Comparison of ENCODE assay signal across 8 cellular contexts in genomic region chr12:106978035-106978800, GRCh38. TPM values are rescaled to one million over a fixed set of nuclear protein-coding genes. Genes with fewer than 3 reads are reported as not detected.
DNase-seq lines count a peak whose midpoint lies in the region; ATAC-seq and TF ChIP-seq lines count a peak whose summit lies in the region.

No MANE protein-coding gene starts in this region.

- POLR2A ChIA-PET in A673 (lab: Charles Lee; ENCODE audit: low non-redundant PET): interaction anchor here (0.6 kb wide), 1 partner anchor 426 kb away, joined by 4 read pairs; no protein-coding TSS in a partner anchor

- intact Hi-C loops in A673 (cut with micrococcal nuclease; ENCODE audit: unreplicated experiment) (no loop called here), posterior vena cava (cut with DNase I) (no loop called here)

- H3K9me3 ChIP-seq in A673 (ENCODE audit: low read depth, low read length, poor library complexity, severe bottlenecking) (no peaks in the 10 kb centered on the region), liver (ENCODE audit: control insufficient read depth in 4 of 4, low read length in 3 of 4) (no peaks in the 10 kb centered on the region)

- no peak overlapping the region for H3K9ac ChIP-seq in liver (ENCODE audit: low read depth in 1 of 2, low read length in 2 of 2)

- H3K27me3 ChIP-seq in A673 (replicated peaks; ENCODE audit: insufficient read depth, low read depth, low read length, poor library complexity): no peaks in the 10 kb centered on the region
- H3K27me3 ChIP-seq in liver (ENCODE audit: control insufficient read depth in 4 of 4, insufficient read depth in 4 of 4, low read length in 3 of 4): no peaks in the 10 kb centered on the region

- WGBS in liver: 36% methylated on average over 9 of the region's 9 CpGs

- no peak for TF ChIP-seq RAD21 in liver (IDR thresholded peaks at IDR 0.05)

- ATAC-seq in GM18520 (IDR thresholded peaks at IDR 0.05; ENCODE audit: unreplicated experiment) (no peak), HG03571 (IDR thresholded peaks at IDR 0.05; ENCODE audit: unreplicated experiment) (no peak)

- H3K36me3 ChIP-seq in A673 (ENCODE audit: insufficient read depth, low read length, poor library complexity, severe bottlenecking): peaks cover 5% of the 10 kb centered on the region
- H3K36me3 ChIP-seq in liver (ENCODE audit: control insufficient read depth in 4 of 4, insufficient read depth in 3 of 4, low read depth in 1 of 4, low read length in 3 of 4): peaks cover 0 to 3% (median 0%) of the 10 kb centered on the region in 4 donors

- TF ChIP-seq CTCF in A673 (conservative IDR thresholded peaks at IDR 0.05; ENCODE audit: low read depth, low read length): no peak
- TF ChIP-seq CTCF in astrocyte of the spinal cord (IDR thresholded peaks at IDR 0.05; ENCODE audit: low read depth, low read length): no peak
- no peak for TF ChIP-seq CTCF in liver (IDR thresholded peaks at IDR 0.05; ENCODE audit: low read depth, low read length, missing input control)

- DNase-seq in A673 (ENCODE audit: low spot score): peak; percentile 77
- DNase-seq in NCI-H2029 (lab: John Stamatoyannopoulos, UW): peak; percentile 19
- DNase-seq in astrocyte of the spinal cord (ENCODE audit: low read depth, low spot score): peak; percentile 49
- no peak for DNase-seq in iPS-NIHi7 (ENCODE audit: extremely low spot score)
- no peak for DNase-seq in posterior vena cava (ENCODE audit: low spot score)

- CTCF ChIA-PET in A673 (lab: Charles Lee): no interaction called here

- no peak overlapping the region for H3K4me3 ChIP-seq in A673 (ENCODE audit: low read depth, low read length, poor library complexity, severe bottlenecking)
- no peak overlapping the region for H3K4me3 ChIP-seq in astrocyte of the spinal cord (ENCODE audit: low read depth, low read length)
- no peak overlapping the region for H3K4me3 ChIP-seq in liver (ENCODE audit: low read depth in 1 of 3, low read length in 3 of 3)

- H3K27ac ChIP-seq in A673 (ENCODE audit: low read depth, low read length, poor library complexity, severe bottlenecking): peak overlapping the region; percentile 22
- peak overlapping the region; percentile 11 to 46 for H3K27ac ChIP-seq in liver (ENCODE audit: low read depth in 1 of 2, low read length in 2 of 2)

- in situ Hi-C loops in astrocyte of the spinal cord (cut with HindIII; ENCODE audit: low sequenced_read_pairs): no loop called here

- no TSS peak for BruUV-seq in A673 (replicated peaks; lab: Mats Ljungman, UMichigan)

- H3K4me1 ChIP-seq in A673 (ENCODE audit: insufficient read depth, low read length, poor library complexity, severe bottlenecking): peaks cover 13% of the 10 kb centered on the region
- peaks cover 20 to 52% (median 28%) of the 10 kb centered on the region in 4 donors for H3K4me1 ChIP-seq in liver (ENCODE audit: control insufficient read depth in 4 of 4, insufficient read depth in 4 of 4, low read length in 3 of 4)

TF ChIP-seq in liver, 16 proteins besides CTCF, POLR2A, EP300 and RAD21:
- TF ChIP-seq SP1 (IDR thresholded peaks at IDR 0.05) (no peak), HNF4G (IDR thresholded peaks at IDR 0.05) (no peak), RXRA (IDR thresholded peaks at IDR 0.05) (no peak), JUND (IDR thresholded peaks at IDR 0.05) (no peak), REST (IDR thresholded peaks at IDR 0.05) (no peak), GABPA (IDR thresholded peaks at IDR 0.05 in 1 of 2, conservative IDR thresholded peaks at IDR 0.05 in 1 of 2) (no peak), ATF3 (IDR thresholded peaks at IDR 0.05) (no peak), ZBTB33 (IDR thresholded peaks at IDR 0.05) (no peak), NR2F2 (IDR thresholded peaks at IDR 0.05) (no peak), MAX (IDR thresholded peaks at IDR 0.05) (no peak), YY1 (IDR thresholded peaks at IDR 0.05) (no peak), EGR1 (IDR thresholded peaks at IDR 0.05; ENCODE audit: low read depth in 2 of 2) (no peak), FOXA2 (IDR thresholded peaks at IDR 0.05) (no peak), TAF1 (conservative IDR thresholded peaks at IDR 0.05) (no peak), HNF4A (conservative IDR thresholded peaks at IDR 0.05) (no peak), FOXA1 (IDR thresholded peaks at IDR 0.05) (no peak)
TF ChIP-seq in liver: peak in this region for 0.

RNA-seq across cellular contexts. Expression of gene MTERF2, which starts 8.7 kb away (rescaled TPM):
- 12.6 and 13.1 TPM in 2 replicates for total RNA-seq in A673 (2021)
- 10 to 100 TPM; 13.6 to 13.8 TPM for total RNA-seq in liver
- 10 to 100 TPM in 1 of 2 donors, 1 to 10 TPM in 1; 6.4 to 18.9 TPM for polyA plus RNA-seq in liver
- 10 to 100 TPM in 1 of 2 donors, 1 to 10 TPM in 1; 8.3 to 10.4 TPM for total RNA-seq in posterior vena cava

RNA-seq across cellular contexts. Expression of gene TMEM263, which starts 22.5 kb away (rescaled TPM):
- 32.3 and 36.9 TPM in 2 replicates for total RNA-seq in A673 (2021)
- total RNA-seq in liver: 10 to 100 TPM; 21.8 to 38.0 TPM
- 10 to 100 TPM; 21.4 to 22.1 TPM for polyA plus RNA-seq in liver
- total RNA-seq in posterior vena cava: 10 to 100 TPM; 57.0 to 57.4 TPM

Comparison
In these comparisons a context has a peak if more than half of its experiments do, and no peak if none do; other contexts are left out.
1. DNase-seq: peak in A673 (single experiment), NCI-H2029 (single experiment) and astrocyte of the spinal cord (single experiment); none in iPS-NIHi7 (single experiment) and posterior vena cava (single experiment).